ENCODE assay signal across 16 cellular contexts in genomic region chr1:20850021-20850420, GRCh38.
A peak's percentile ranks its signal among the peaks of the same experiment; 100 is the strongest.
DNase-seq lines count a peak whose midpoint lies in the region; ATAC-seq, FAIRE-seq and TF ChIP-seq lines count a peak whose summit lies in the region.
"Had no signal": no experiment of that assay in that cellular context is flagged by ENCODE, and none has a peak within 500 bp of the region (broad histone marks: within the 10 kb centered on the region; RNA-seq: fewer than 3 reads in every experiment).

No MANE protein-coding gene starts in this region.

- FAIRE-seq in endometrium (lab: Jason Lieb, UNC): peak; percentile 29
- FAIRE-seq: G401.6, GM12891 had no signal

- DNase-seq in Panc1 (ENCODE audit: low read depth, low spot score) (no peak), mesothelial cell of epicardium (ENCODE audit: low spot score in 2 of 2, unreplicated experiment in 2 of 2) (no peak), upper lobe of right lung (no peak), G401 (ENCODE audit: low spot score) (no peak), medulla oblongata (ENCODE audit: extremely low spot score) (no peak)
- DNase-seq: BE2C; CD4-positive, alpha-beta memory T cell; DMS79; H7 had no signal

- no peaks in the 10 kb centered on the region for H3K27me3 ChIP-seq in Panc1 (ENCODE audit: control insufficient read depth, insufficient read depth, low read length)
- H3K27me3 ChIP-seq in upper lobe of right lung: no peaks in the 10 kb centered on the region
- H3K27me3 ChIP-seq: BE2C had no signal

- TSS peak; percentile 25 for BruUV-seq in Panc1 (replicated peaks; lab: Mats Ljungman, UMichigan)

- H3K4me3 Mint-ChIP-seq in mesothelial cell of epicardium: no peak overlapping the region
- H3K4me3 Mint-ChIP-seq: CD4-positive, alpha-beta memory T cell; GM23338 had no signal

- POLR2A ChIA-PET in Panc1 (lab: Charles Lee): no interaction called here

- H3K4me3 ChIP-seq in Panc1 (ENCODE audit: low read depth in 2 of 2, low read length in 2 of 2) (no peak overlapping the region), upper lobe of right lung (no peak overlapping the region)
- H3K4me3 ChIP-seq: GM23338 had no signal

- no peaks in the 10 kb centered on the region for H3K27me3 Mint-ChIP-seq in mesothelial cell of epicardium (ENCODE audit: low read depth)
- H3K27me3 Mint-ChIP-seq: CD4-positive, alpha-beta memory T cell had no signal

- H3K9me3 Mint-ChIP-seq in mesothelial cell of epicardium: no peaks in the 10 kb centered on the region
- H3K9me3 Mint-ChIP-seq: CD4-positive, alpha-beta memory T cell; GM23338 had no signal

- in situ Hi-C loops in Panc1 (cut with HindIII; ENCODE audit: low pct_unique_long_range_greater_than_20kb, low sequenced_read_pairs) (no loop called here), G401 (cut with HindIII; ENCODE audit: low sequenced_read_pairs) (no loop called here)

- peaks cover 7% of the 10 kb centered on the region for H3K4me1 Mint-ChIP-seq in mesothelial cell of epicardium
- H3K4me1 Mint-ChIP-seq: CD4-positive, alpha-beta memory T cell; GM23338 had no signal

- intact Hi-C loops in Panc1 (cut with micrococcal nuclease; ENCODE audit: unreplicated experiment) (no loop called here), upper lobe of right lung (cut with DNase I) (no loop called here)

- H3K4me1 ChIP-seq in Panc1 (ENCODE audit: control insufficient read depth, insufficient read depth, low read length): peaks cover 22% of the 10 kb centered on the region
- H3K4me1 ChIP-seq in upper lobe of right lung: no peaks in the 10 kb centered on the region
- H3K4me1 ChIP-seq: BE2C had no signal

- no peak for ATAC-seq in Panc1
- no peak for ATAC-seq in upper lobe of right lung
- ATAC-seq in HG02763 (IDR thresholded peaks at IDR 0.05; ENCODE audit: unreplicated experiment): no peak
- ATAC-seq: GM23338 had no signal

- H3K27ac Mint-ChIP-seq in mesothelial cell of epicardium: peak overlapping the region; percentile 64
- H3K27ac Mint-ChIP-seq: CD4-positive, alpha-beta memory T cell; GM23338 had no signal

- H3K36me3 ChIP-seq in Panc1 (ENCODE audit: control insufficient read depth, insufficient read depth, low read length) (peaks cover 21% of the 10 kb centered on the region), upper lobe of right lung (peaks cover 67% of the 10 kb centered on the region)
- H3K36me3 ChIP-seq: BE2C had no signal

- H3K27ac ChIP-seq in Panc1 (ENCODE audit: low read length): peak overlapping the region; percentile 54; the same call in 1 of the 2 replicates
- H3K27ac ChIP-seq in upper lobe of right lung: no peak overlapping the region
- H3K27ac ChIP-seq: C4-2B, HL-60 had no signal

- peaks cover 45% of the 10 kb centered on the region for H3K36me3 Mint-ChIP-seq in mesothelial cell of epicardium

- no peaks in the 10 kb centered on the region for H3K9me3 ChIP-seq in Panc1 (ENCODE audit: control insufficient read depth, insufficient read depth, low read depth, low read length)
- H3K9me3 ChIP-seq in upper lobe of right lung: no peaks in the 10 kb centered on the region
- H3K9me3 ChIP-seq: BE2C had no signal

- CTCF ChIA-PET in Panc1 (lab: Charles Lee): no interaction called here

- TF ChIP-seq CTCF in Panc1 (IDR thresholded peaks at IDR 0.05) (no peak), mesothelial cell of epicardium (IDR thresholded peaks at IDR 0.05; ENCODE audit: unreplicated experiment) (no peak), upper lobe of right lung (IDR thresholded peaks at IDR 0.05) (no peak)
